ENCODE assay signal across 13 cellular contexts in the genomic region with DNA sequence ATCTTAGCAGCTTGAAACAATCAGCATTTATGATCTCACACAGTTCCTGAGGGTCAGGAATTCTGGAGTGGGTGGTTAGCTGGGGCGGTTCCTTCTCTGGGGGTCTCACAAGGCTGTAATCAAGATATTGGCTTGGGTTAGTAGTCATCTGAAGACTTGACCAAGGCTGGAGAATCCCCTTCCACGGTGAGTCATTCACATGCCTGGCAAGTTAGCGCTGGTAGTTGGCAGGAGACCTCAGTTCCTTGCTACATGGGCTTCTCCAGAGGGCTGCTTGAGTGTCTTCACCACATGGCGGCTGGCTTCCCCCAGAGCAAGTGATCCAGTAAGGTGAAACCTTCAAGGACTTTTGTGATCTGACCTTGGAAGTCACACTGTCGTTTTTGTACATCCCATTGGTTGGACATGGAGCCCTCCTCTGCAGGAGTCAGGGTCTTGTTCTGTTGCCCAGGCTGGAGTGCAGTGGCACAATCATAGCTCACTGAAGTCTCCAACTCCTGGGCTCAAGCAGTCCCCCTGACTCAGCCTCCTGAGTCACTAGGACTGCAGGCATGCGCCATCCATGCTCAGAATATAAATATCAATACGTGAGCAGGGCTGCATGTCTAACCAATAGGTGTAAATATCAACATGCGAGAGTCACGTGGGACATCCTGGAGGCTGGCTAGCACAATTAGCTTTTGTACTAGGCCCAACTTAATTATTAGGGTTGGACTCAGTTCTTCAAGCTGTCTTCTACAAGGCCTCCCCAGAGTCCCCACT. TPM values are rescaled to one million over a fixed set of nuclear protein-coding genes. Genes with fewer than 3 reads are reported as not detected.
DNase-seq lines count a peak whose midpoint lies in the region; FAIRE-seq and TF ChIP-seq lines count a peak whose summit lies in the region.
"Had no signal": no experiment of that assay in that cellular context is flagged by ENCODE, and none has a peak within 500 bp of the region (broad histone marks: within the 10 kb centered on the region; RNA-seq: fewer than 3 reads in every experiment).

No MANE protein-coding gene starts in this region.

- TF ChIP-seq CTCF in astrocyte (IDR thresholded peaks at IDR 0.05; ENCODE audit: insufficient read depth, low read depth, low read length) (no peak), esophagus squamous epithelium (IDR thresholded peaks at IDR 0.05) (no peak)

- peaks cover 3% of the 10 kb centered on the region for H3K4me1 Mint-ChIP-seq in astrocyte (ENCODE audit: low read depth, unreplicated experiment)

- H3K27me3 Mint-ChIP-seq in astrocyte (ENCODE audit: low read depth, unreplicated experiment) = no peaks in the 10 kb centered on the region

- H3K4me3 ChIP-seq in astrocyte (ENCODE audit: insufficient read depth, low read depth, low read length) (no peak overlapping the region), esophagus squamous epithelium (no peak overlapping the region)

- H3K9ac ChIP-seq in astrocyte (ENCODE audit: low read length) = no peak overlapping the region
- H3K9ac ChIP-seq: parathyroid adenoma had no signal

- H3K36me3 Mint-ChIP-seq in astrocyte (ENCODE audit: low read depth, unreplicated experiment) = no peaks in the 10 kb centered on the region

- H3K9me3 ChIP-seq in astrocyte (ENCODE audit: insufficient read depth, low read depth, low read length) = no peaks in the 10 kb centered on the region
- no peaks in the 10 kb centered on the region for H3K9me3 ChIP-seq in esophagus squamous epithelium

- FAIRE-seq in astrocyte (lab: Jason Lieb, UNC) = peak; percentile 81

- peak overlapping the region; percentile 46 for H3K4me2 ChIP-seq in astrocyte (ENCODE audit: low read length)

- no peak overlapping the region for H3K27ac Mint-ChIP-seq in astrocyte (ENCODE audit: unreplicated experiment)

- H3K4me1 ChIP-seq in astrocyte (ENCODE audit: insufficient read depth, low read length) (peaks cover 8% of the 10 kb centered on the region), esophagus squamous epithelium (no peaks in the 10 kb centered on the region)
- H3K4me1 ChIP-seq: parathyroid adenoma had no signal

- H2AFZ ChIP-seq in astrocyte (ENCODE audit: low read depth, low read length) = peak overlapping the region; percentile 32

- H3K27ac ChIP-seq in astrocyte (ENCODE audit: low read depth, low read length) = peak overlapping the region; percentile 28
- H3K27ac ChIP-seq in esophagus squamous epithelium = no peak overlapping the region
- H3K27ac ChIP-seq: parathyroid adenoma had no signal

- H3K4me3 Mint-ChIP-seq in astrocyte (ENCODE audit: unreplicated experiment) = no peak overlapping the region

- no peaks in the 10 kb centered on the region for H3K27me3 ChIP-seq in astrocyte (ENCODE audit: insufficient read depth, low read length)
- H3K27me3 ChIP-seq in esophagus squamous epithelium = no peaks in the 10 kb centered on the region

- H3K36me3 ChIP-seq in astrocyte (ENCODE audit: insufficient read depth, low read length) (no peaks in the 10 kb centered on the region), esophagus squamous epithelium (no peaks in the 10 kb centered on the region)

- DNase-seq in AG08395 (ENCODE audit: low spot score) = peak; percentile 84
- peak; percentile 72 for DNase-seq in HS-27A (ENCODE audit: low read depth)
- peak; percentile 89 for DNase-seq in astrocyte (ENCODE audit: low read depth)
- peak; percentile 95 for DNase-seq in iris pigment epithelial cell (ENCODE audit: low read depth)
- no peak for DNase-seq in ureter (ENCODE audit: low spot score)
- DNase-seq in esophagus squamous epithelium (lab: John Stamatoyannopoulos, UW) = no peak
- DNase-seq in NCI-H2196 (lab: John Stamatoyannopoulos, UW; ENCODE audit: unreplicated experiment) = no peak
- no peak for DNase-seq in activated naive CD4-positive, alpha-beta T cell treated with anti-CD3 and anti-CD28 coated beads, Interleukin-2, amount 50 U/mL, for 16 hours
- DNase-seq: activated CD4-positive, CD25-positive, alpha-beta regulatory T cell; activated effector memory CD4-positive, alpha-beta T cell treated with anti-CD3 and anti-CD28 coated beads, Interleukin-2, amount 50 U/mL, for 16 hours; effector CD8-positive, alpha-beta T cell; MM.1S had no signal

- no peaks in the 10 kb centered on the region for H3K79me2 ChIP-seq in astrocyte (ENCODE audit: insufficient read depth, low read length)
- H3K79me2 ChIP-seq: parathyroid adenoma had no signal

- intact Hi-C loops in esophagus squamous epithelium (cut with DNase I) = no loop called here

- 24 to 57% methylated on average over 5 to 9 of the region's 9 CpGs for WGBS in esophagus squamous epithelium, 2 donors

- no peaks in the 10 kb centered on the region for H4K20me1 ChIP-seq in astrocyte (ENCODE audit: insufficient read depth, low read length)

- no peaks in the 10 kb centered on the region for H3K9me3 Mint-ChIP-seq in astrocyte (ENCODE audit: unreplicated experiment)

- TF ChIP-seq POLR2A in esophagus squamous epithelium (IDR thresholded peaks at IDR 0.05) = no peak

RNA-seq across cellular contexts. Expression of a gene that starts 7.2 kb away (rescaled TPM):
- total RNA-seq in astrocyte (84.7 and 85.4 TPM in 2 replicates), ureter (67.8 TPM), esophagus squamous epithelium (10 to 100 TPM; 10.5 to 34.9 (median 19.5) TPM)

RNA-seq across cellular contexts. Expression of a gene that starts 15.3 kb away (rescaled TPM):
- total RNA-seq in astrocyte (84.8 and 93.4 TPM in 2 replicates), ureter (45.0 TPM), esophagus squamous epithelium (10 to 100 TPM; 25.8 to 45.3 (median 34.1) TPM)

RNA-seq across cellular contexts. Expression of a gene that starts 34.6 kb away (rescaled TPM):
- 85.0 and 92.5 TPM in 2 replicates for total RNA-seq in astrocyte
- total RNA-seq in ureter = 42.4 TPM
- 10 to 100 TPM; 17.5 to 32.0 (median 25.6) TPM for total RNA-seq in esophagus squamous epithelium

Comparison
In these comparisons a context has a peak if more than half of its experiments do, and no peak if none do; other contexts are left out.
1. DNase-seq: peak in AG08395 (single experiment), HS-27A (single experiment), astrocyte (single experiment) and iris pigment epithelial cell (single experiment); none in ureter (single experiment), esophagus squamous epithelium (single experiment), NCI-H2196 (single experiment) and activated naive CD4-positive, alpha-beta T cell treated with anti-CD3 and anti-CD28 coated beads, Interleukin-2, amount 50 U/mL, for 16 hours (single experiment).